In genomic region chrX:109939498-109939897, GRCh38 we compare ENCODE assay signal across 31 cellular contexts.
"Had no signal": no experiment of that assay in that cellular context is flagged by ENCODE, and none has a peak within 500 bp of the region (broad histone marks: within the 10 kb centered on the region; RNA-seq: fewer than 3 reads in every experiment).

No MANE protein-coding gene starts in this region.

- H3K27ac Mint-ChIP-seq: activated CD4-positive, alpha-beta memory T cell treated with anti-CD3 and anti-CD28 coated beads, Interleukin-2, amount 10 ng/mL, durations not matched to agents 7 days and 5 days; activated CD8-positive, alpha-beta memory T cell treated with anti-CD3 and anti-CD28 coated beads, Interleukin-2, amount 10 ng/mL, durations not matched to agents 7 days and 5 days; activated naive CD8-positive, alpha-beta T cell treated with anti-CD3 and anti-CD28 coated beads for 36 hours; activated T-cell treated with anti-CD3 and anti-CD28 coated beads, Interleukin-2, amount 50 U/mL, for 72 hours; activated T-helper 17 cell treated with anti-CD3 and anti-CD28 coated beads, Interleukin-2, amount 50 U/mL, for 72 hours had no signal

- H3K4me3 Mint-ChIP-seq: activated CD4-positive, alpha-beta memory T cell treated with anti-CD3 and anti-CD28 coated beads, Interleukin-2, amount 10 ng/mL, durations not matched to agents 7 days and 5 days; activated CD8-positive, alpha-beta memory T cell treated with anti-CD3 and anti-CD28 coated beads, Interleukin-2, amount 10 ng/mL, durations not matched to agents 7 days and 5 days; activated naive CD8-positive, alpha-beta T cell treated with anti-CD3 and anti-CD28 coated beads for 36 hours; activated T-cell treated with anti-CD3 and anti-CD28 coated beads, Interleukin-2, amount 50 U/mL, for 72 hours; activated T-helper 17 cell treated with anti-CD3 and anti-CD28 coated beads, Interleukin-2, amount 50 U/mL, for 72 hours had no signal

- H3K9me3 Mint-ChIP-seq: activated CD4-positive, alpha-beta memory T cell treated with anti-CD3 and anti-CD28 coated beads, Interleukin-2, amount 10 ng/mL, durations not matched to agents 7 days and 5 days; activated naive CD8-positive, alpha-beta T cell treated with anti-CD3 and anti-CD28 coated beads for 36 hours; activated T-cell treated with anti-CD3 and anti-CD28 coated beads, Interleukin-2, amount 50 U/mL, for 72 hours; activated T-helper 17 cell treated with anti-CD3 and anti-CD28 coated beads, Interleukin-2, amount 50 U/mL, for 72 hours had no signal

- ATAC-seq: activated CD8-positive, alpha-beta memory T cell treated with anti-CD3 and anti-CD28 coated beads, Interleukin-2, amount 10 ng/mL, durations not matched to agents 7 days and 5 days; activated T-cell treated with anti-CD3 and anti-CD28 coated beads, Interleukin-2, amount 50 U/mL, for 72 hours; activated T-helper 17 cell treated with anti-CD3 and anti-CD28 coated beads, Interleukin-2, amount 50 U/mL, for 72 hours; Right ventricle myocardium inferior; SK-N-SH treated with all-trans-retinoic acid at 6 μM for 48 hours had no signal

- H3K4me1 Mint-ChIP-seq: activated CD4-positive, alpha-beta memory T cell treated with anti-CD3 and anti-CD28 coated beads, Interleukin-2, amount 10 ng/mL, durations not matched to agents 7 days and 5 days; activated naive CD8-positive, alpha-beta T cell treated with anti-CD3 and anti-CD28 coated beads for 36 hours; activated T-helper 17 cell treated with anti-CD3 and anti-CD28 coated beads, Interleukin-2, amount 50 U/mL, for 72 hours had no signal

- H3K36me3 Mint-ChIP-seq: activated CD8-positive, alpha-beta memory T cell treated with anti-CD3 and anti-CD28 coated beads, Interleukin-2, amount 10 ng/mL, durations not matched to agents 7 days and 5 days; activated naive CD8-positive, alpha-beta T cell treated with anti-CD3 and anti-CD28 coated beads for 36 hours had no signal

- H3K27me3 Mint-ChIP-seq: activated naive CD8-positive, alpha-beta T cell treated with anti-CD3 and anti-CD28 coated beads for 36 hours; activated T-helper 17 cell treated with anti-CD3 and anti-CD28 coated beads, Interleukin-2, amount 50 U/mL, for 72 hours had no signal

- DNase-seq: activated CD4-positive, alpha-beta memory T cell treated with anti-CD3 and anti-CD28 coated beads, Interleukin-2, amount 10 ng/mL, durations not matched to agents 7 days and 5 days; activated CD4-positive, alpha-beta T cell treated with anti-CD3 and anti-CD28 coated beads for 1 hour; activated CD4-positive, alpha-beta T cell treated with anti-CD3 and anti-CD28 coated beads for 48 hours; activated CD4-positive, CD25-positive, alpha-beta regulatory T cell; activated CD8-positive, alpha-beta memory T cell treated with anti-CD3 and anti-CD28 coated beads for 24 hours; activated CD8-positive, alpha-beta memory T cell treated with anti-CD3 and anti-CD28 coated beads, Interleukin-2, amount 10 ng/mL, durations not matched to agents 7 days and 5 days; activated CD8-positive, alpha-beta memory T cell treated with anti-CD3 and anti-CD28 coated beads, Interleukin-2, amount 50 U/mL, for 48 hours; activated effector memory CD4-positive, alpha-beta T cell treated with anti-CD3 and anti-CD28 coated beads, Interleukin-2, amount 50 U/mL, for 16 hours; activated naive CD4-positive, alpha-beta T cell; activated naive CD4-positive, alpha-beta T cell treated with anti-CD3 and anti-CD28 coated beads, Interleukin-2, amount 50 U/mL, for 16 hours; activated naive CD8-positive, alpha-beta T cell treated with anti-CD3 and anti-CD28 coated beads for 36 hours; activated T-cell treated with anti-CD3 and anti-CD28 coated beads, Interleukin-2, amount 50 U/mL, for 72 hours; amniotic stem cell; aorta; brain microvascular endothelial cell; central memory CD4-positive, alpha-beta T cell; MV-4-11; NCI-H1092; NCI-H1436 treated with DMSO at 0.1 percent for 48 hours; NCI-H1694 treated with DMSO at 0.1 percent for 48 hours; NCI-H2029; NCI-H345; NCI-H524 treated with DMSO at 0.1 percent for 48 hours; PC-9; SIG-M5; T-helper 1 cell; T-helper 9 cell; WERI-Rb-1 had no signal
